In genomic region chr7:92873776-92874175, GRCh38 we compare ENCODE assay signal across 1 cellular context.
A peak's percentile ranks its signal among the peaks of the same experiment; 100 is the strongest.
TF ChIP-seq lines count a peak whose summit lies in the region.

No MANE protein-coding gene starts in this region.

TF ChIP-seq in SK-N-SH, 30 proteins besides CTCF, POLR2A, EP300 and RAD21 (continued from another document):
- TF ChIP-seq NFIC (IDR thresholded peaks at IDR 0.05; ENCODE audit: borderline replicate concordance) (no peak), USF1 (IDR thresholded peaks at IDR 0.05; ENCODE audit: borderline replicate concordance, low read depth) (no peak), TCF12 (IDR thresholded peaks at IDR 0.05) (peak; percentile 56; the same call in 1 of the 2 replicates), FOXM1 (IDR thresholded peaks at IDR 0.05; ENCODE audit: low read depth) (no peak), ELF1 (IDR thresholded peaks at IDR 0.05) (no peak)
